In genomic region chr2:46846454-46846990, GRCh38 we compare ENCODE assay signal across 10 cellular contexts.
DNase-seq lines count a peak whose midpoint lies in the region; TF ChIP-seq lines count a peak whose summit lies in the region.
"Had no signal": no experiment of that assay in that cellular context is flagged by ENCODE, and none has a peak within 500 bp of the region (broad histone marks: within the 10 kb centered on the region; RNA-seq: fewer than 3 reads in every experiment).

No MANE protein-coding gene starts in this region.

- H3K79me1 ChIP-seq in mesenchymal stem cell (replicated peaks; ENCODE audit: low read length, poor library complexity, severe bottlenecking), result no peaks in the 10 kb centered on the region

- 89% methylated on average over 5 of the region's 5 CpGs for WGBS in mesenchymal stem cell
- WGBS in suprapubic skin, result 40% methylated on average over 5 of the region's 5 CpGs

- peak overlapping the region in 1 of 2 experiments; percentile 51 for H3K4ac ChIP-seq in mesenchymal stem cell (ENCODE audit: low read depth in 1 of 2, low read length in 2 of 2)

- H3K9me3 ChIP-seq in Peyer's patch (no peaks in the 10 kb centered on the region), colonic mucosa (no peaks in the 10 kb centered on the region), mesenchymal stem cell (ENCODE audit: control insufficient read depth, low read length) (no peaks in the 10 kb centered on the region), suprapubic skin (no peaks in the 10 kb centered on the region)

- peak overlapping the region; percentile 37 to 62 for H3K18ac ChIP-seq in mesenchymal stem cell (ENCODE audit: low read depth in 1 of 2, low read length in 2 of 2)

- DNase-seq in Peyer's patch (peak in 1 of 3 donors; percentile 62), colonic mucosa (peak; percentile 42), mesenchymal stem cell (no peak), suprapubic skin (ENCODE audit: low spot score in 2 of 2) (no peak), NCI-H1105 (lab: John Stamatoyannopoulos, UW) (no peak), COR-L47 (lab: John Stamatoyannopoulos, UW) (no peak), EL (no peak), cerebellar nuclear complex (lab: John Stamatoyannopoulos, UW) (no peak)
- DNase-seq: naive thymus-derived CD4-positive, alpha-beta T cell; NCI-H1930 had no signal

- no peak overlapping the region for H3K23ac ChIP-seq in mesenchymal stem cell (ENCODE audit: low read length in 2 of 2)

- TF ChIP-seq CTCF in Peyer's patch (IDR thresholded peaks at IDR 0.05) (no peak), colonic mucosa (IDR thresholded peaks at IDR 0.05) (no peak), suprapubic skin (IDR thresholded peaks at IDR 0.05) (no peak)

- H3K27me3 ChIP-seq in Peyer's patch, result no peaks in the 10 kb centered on the region
- no peaks in the 10 kb centered on the region for H3K27me3 ChIP-seq in colonic mucosa
- H3K27me3 ChIP-seq in mesenchymal stem cell (ENCODE audit: control insufficient read depth in 1 of 2, insufficient read depth in 1 of 2, low read length in 2 of 2), result no peaks in the 10 kb centered on the region
- H3K27me3 ChIP-seq in suprapubic skin, result no peaks in the 10 kb centered on the region

- peak overlapping the region; percentile 55 for H2BK120ac ChIP-seq in mesenchymal stem cell (ENCODE audit: low read depth, low read length)

- H2AK5ac ChIP-seq in mesenchymal stem cell (ENCODE audit: low read length, severe bottlenecking), result peak overlapping the region; percentile 3

- no peak overlapping the region for H3K4me3 ChIP-seq in Peyer's patch
- H3K4me3 ChIP-seq in colonic mucosa, result no peak overlapping the region
- no peak overlapping the region for H3K4me3 ChIP-seq in mesenchymal stem cell (ENCODE audit: insufficient read depth in 1 of 2, low read depth in 1 of 2, low read length in 2 of 2)
- H3K4me3 ChIP-seq in suprapubic skin, result no peak overlapping the region

- H3K36me3 ChIP-seq in Peyer's patch, result no peaks in the 10 kb centered on the region
- no peaks in the 10 kb centered on the region for H3K36me3 ChIP-seq in colonic mucosa
- H3K36me3 ChIP-seq in mesenchymal stem cell (ENCODE audit: control insufficient read depth in 1 of 2, insufficient read depth in 2 of 2, low read depth in 1 of 2, low read length in 2 of 2), result no peaks in the 10 kb centered on the region
- no peaks in the 10 kb centered on the region for H3K36me3 ChIP-seq in suprapubic skin

- no peak overlapping the region for H2AFZ ChIP-seq in mesenchymal stem cell (ENCODE audit: low read depth, low read length)

- H2BK12ac ChIP-seq in mesenchymal stem cell (ENCODE audit: low read length in 2 of 2), result peak overlapping the region; percentile 61 to 99

- H3K9ac ChIP-seq in colonic mucosa (ENCODE audit: low read depth in 2 of 2, low read length in 2 of 2), result peak overlapping the region in 1 of 2 donors; percentile 77
- H3K9ac ChIP-seq in mesenchymal stem cell (ENCODE audit: low read length), result peak overlapping the region; percentile 91

- H2BK15ac ChIP-seq in mesenchymal stem cell (ENCODE audit: low read depth, poor library complexity, severe bottlenecking), result peak overlapping the region; percentile 65

- H2BK5ac ChIP-seq in mesenchymal stem cell (ENCODE audit: low read depth, low read length, poor library complexity, severe bottlenecking), result no peak overlapping the region

- no peak overlapping the region for H4K91ac ChIP-seq in mesenchymal stem cell (ENCODE audit: low read length)

- no peak overlapping the region for H3K14ac ChIP-seq in mesenchymal stem cell (ENCODE audit: low read length in 2 of 2)

- TF ChIP-seq EP300 in suprapubic skin (IDR thresholded peaks at IDR 0.05), result no peak

- TF ChIP-seq POLR2A in Peyer's patch (IDR thresholded peaks at IDR 0.05), result no peak
- TF ChIP-seq POLR2A in suprapubic skin (IDR thresholded peaks at IDR 0.05), result no peak

- no peak overlapping the region for H3K4me2 ChIP-seq in mesenchymal stem cell (ENCODE audit: low read length, poor library complexity, severe bottlenecking)

- peak overlapping the region; percentile 58 to 94 (median 83) for H3K27ac ChIP-seq in Peyer's patch
- peak overlapping the region; percentile 93 for H3K27ac ChIP-seq in colonic mucosa
- H3K27ac ChIP-seq in mesenchymal stem cell (ENCODE audit: low read length, poor library complexity, severe bottlenecking), result no peak overlapping the region
- peak overlapping the region; percentile 91 for H3K27ac ChIP-seq in suprapubic skin

- intact Hi-C loops in colonic mucosa (cut with DNase I), result no loop called here

- H3K4me1 ChIP-seq in Peyer's patch (peaks cover 0 to 56% (median 28%) of the 10 kb centered on the region in 4 donors), colonic mucosa (peaks cover 33% of the 10 kb centered on the region), mesenchymal stem cell (ENCODE audit: control insufficient read depth, insufficient read depth, low read depth, low read length) (peaks cover 40% of the 10 kb centered on the region), suprapubic skin (peaks cover 66% of the 10 kb centered on the region)

- peak overlapping the region; percentile 50 for H4K8ac ChIP-seq in mesenchymal stem cell (ENCODE audit: low read length)
